15 cellular contexts compared by ENCODE assay signal in genomic region chr12:16012086-16012485, GRCh38.
DNase-seq lines count a peak whose midpoint lies in the region; ATAC-seq and TF ChIP-seq lines count a peak whose summit lies in the region.
"Had no signal": no experiment of that assay in that cellular context is flagged by ENCODE, and none has a peak within 500 bp of the region (broad histone marks: within the 10 kb centered on the region; RNA-seq: fewer than 3 reads in every experiment).

No MANE protein-coding gene starts in this region.

- no peak for TF ChIP-seq CTCF in body of pancreas (IDR thresholded peaks at IDR 0.05)
- TF ChIP-seq CTCF in right atrium auricular region (IDR thresholded peaks at IDR 0.05), result no peak
- TF ChIP-seq CTCF in sigmoid colon (IDR thresholded peaks at IDR 0.05), result no peak

- H3K27me3 ChIP-seq in body of pancreas (no peaks in the 10 kb centered on the region), right atrium auricular region (no peaks in the 10 kb centered on the region), sigmoid colon (no peaks in the 10 kb centered on the region)

- H3K4me1 Mint-ChIP-seq in activated T-helper 2 cell treated with anti-CD3 and anti-CD28 coated beads, Interferon-gamma antibody, Interleukin-2, Interleukin-4, amounts not matched to agents 10 μg/mL and 5 μg/mL and 100 μg/mL, durations not matched to agents 14 hours and 24 hours and 36 hours (ENCODE audit: low read depth), result no peaks in the 10 kb centered on the region
- H3K4me1 Mint-ChIP-seq: CD8-positive, alpha-beta memory T cell had no signal

- H3K27ac Mint-ChIP-seq in activated T-helper 2 cell treated with anti-CD3 and anti-CD28 coated beads, Interferon-gamma antibody, Interleukin-2, Interleukin-4, amounts not matched to agents 10 μg/mL and 5 μg/mL and 100 μg/mL, durations not matched to agents 14 hours and 24 hours and 36 hours, result no peak overlapping the region
- H3K27ac Mint-ChIP-seq: activated CD8-positive, alpha-beta memory T cell treated with anti-CD3 and anti-CD28 coated beads, Interleukin-2, amount 10 ng/mL, durations not matched to agents 7 days and 5 days; CD8-positive, alpha-beta memory T cell; T-helper 2 cell treated with Interferon-gamma antibody and Interleukin-4, amounts not matched to agents 5 μg/mL and 100 μg/mL, for 36 hours had no signal

- ATAC-seq in body of pancreas (peak; percentile 89), HG03432 (IDR thresholded peaks at IDR 0.05; ENCODE audit: unreplicated experiment) (no peak)
- ATAC-seq: activated CD8-positive, alpha-beta memory T cell treated with anti-CD3 and anti-CD28 coated beads, Interleukin-2, amount 10 ng/mL, durations not matched to agents 7 days and 5 days had no signal

- H3K9me3 Mint-ChIP-seq in activated T-helper 2 cell treated with anti-CD3 and anti-CD28 coated beads, Interferon-gamma antibody, Interleukin-2, Interleukin-4, amounts not matched to agents 10 μg/mL and 5 μg/mL and 100 μg/mL, durations not matched to agents 14 hours and 24 hours and 36 hours, result peaks cover 38% of the 10 kb centered on the region

- no peak overlapping the region for H3K4me3 ChIP-seq in body of pancreas
- H3K4me3 ChIP-seq in right atrium auricular region, result no peak overlapping the region
- H3K4me3 ChIP-seq in sigmoid colon, result no peak overlapping the region
- H3K4me3 ChIP-seq: PC-9 had no signal

- TF ChIP-seq POLR2A in body of pancreas (IDR thresholded peaks at IDR 0.05) (no peak), sigmoid colon (IDR thresholded peaks at IDR 0.05) (no peak)

- H3K36me3 Mint-ChIP-seq in activated T-helper 2 cell treated with anti-CD3 and anti-CD28 coated beads, Interferon-gamma antibody, Interleukin-2, Interleukin-4, amounts not matched to agents 10 μg/mL and 5 μg/mL and 100 μg/mL, durations not matched to agents 14 hours and 24 hours and 36 hours (ENCODE audit: low read depth), result peaks cover 19% of the 10 kb centered on the region

- intact Hi-C loops in body of pancreas (cut with DNase I) (no loop called here), sigmoid colon (cut with DNase I) (no loop called here)
- intact Hi-C loops in activated T-helper 2 cell treated with anti-CD3 and anti-CD28 coated beads, Interferon-gamma antibody, Interleukin-2, Interleukin-4, amounts not matched to agents 10 μg/mL and 5 μg/mL and 100 μg/mL, durations not matched to agents 14 hours and 24 hours and 36 hours (cut with micrococcal nuclease), result no loop called here

- H3K4me3 Mint-ChIP-seq in activated T-helper 2 cell treated with anti-CD3 and anti-CD28 coated beads, Interferon-gamma antibody, Interleukin-2, Interleukin-4, amounts not matched to agents 10 μg/mL and 5 μg/mL and 100 μg/mL, durations not matched to agents 14 hours and 24 hours and 36 hours (ENCODE audit: low read depth), result no peak overlapping the region
- H3K4me3 Mint-ChIP-seq: activated CD8-positive, alpha-beta memory T cell treated with anti-CD3 and anti-CD28 coated beads, Interleukin-2, amount 10 ng/mL, durations not matched to agents 7 days and 5 days; CD8-positive, alpha-beta memory T cell; T-helper 2 cell treated with Interferon-gamma antibody and Interleukin-4, amounts not matched to agents 5 μg/mL and 100 μg/mL, for 36 hours had no signal

- TF ChIP-seq EP300 in sigmoid colon (IDR thresholded peaks at IDR 0.05), result no peak

- H3K36me3 ChIP-seq in body of pancreas (replicated peaks in 1 of 2; ENCODE audit: insufficient read depth in 1 of 2, low read depth in 2 of 2) (no peaks in the 10 kb centered on the region), right atrium auricular region (no peaks in the 10 kb centered on the region), sigmoid colon (peaks cover 0 to 4% (median 0%) of the 10 kb centered on the region in 4 donors)

- DNase-seq in HCEC 1CT (peak; percentile 9), body of pancreas (peak; percentile 72 to 91 (median 76)), right atrium auricular region (ENCODE audit: low spot score) (peak; percentile 67), sigmoid colon (peak; percentile 74), GOT3 (lab: John Stamatoyannopoulos, UW) (no peak), COLO668 (lab: John Stamatoyannopoulos, UW; ENCODE audit: unreplicated experiment) (no peak)
- no peak for DNase-seq in activated T-helper 2 cell treated with anti-CD3 and anti-CD28 coated beads, Interferon-gamma antibody, Interleukin-2, Interleukin-4, amounts not matched to agents 10 μg/mL and 5 μg/mL and 100 μg/mL, durations not matched to agents 14 hours and 24 hours and 36 hours (ENCODE audit: low spot score)
- DNase-seq: activated CD8-positive, alpha-beta memory T cell treated with anti-CD3 and anti-CD28 coated beads, Interleukin-2, amount 10 ng/mL, durations not matched to agents 7 days and 5 days; CD8-positive, alpha-beta memory T cell; foreskin fibroblast; NCI-H1436; PC-9; stimulated activated naive CD4-positive, alpha-beta T cell had no signal

- H3K27ac ChIP-seq in body of pancreas, result peak overlapping the region; percentile 28 to 70 (median 56)
- H3K27ac ChIP-seq in right atrium auricular region, result no peak overlapping the region
- H3K27ac ChIP-seq in sigmoid colon, result peak overlapping the region; percentile 20 to 48 (median 40)
- H3K27ac ChIP-seq: PC-9 had no signal

- no peaks in the 10 kb centered on the region for H3K27me3 Mint-ChIP-seq in activated T-helper 2 cell treated with anti-CD3 and anti-CD28 coated beads, Interferon-gamma antibody, Interleukin-2, Interleukin-4, amounts not matched to agents 10 μg/mL and 5 μg/mL and 100 μg/mL, durations not matched to agents 14 hours and 24 hours and 36 hours (ENCODE audit: low read depth)
- H3K27me3 Mint-ChIP-seq: activated CD8-positive, alpha-beta memory T cell treated with anti-CD3 and anti-CD28 coated beads, Interleukin-2, amount 10 ng/mL, durations not matched to agents 7 days and 5 days; CD8-positive, alpha-beta memory T cell had no signal

- peaks cover 0 to 10% (median 0%) of the 10 kb centered on the region in 3 donors for H3K9me3 ChIP-seq in body of pancreas
- no peaks in the 10 kb centered on the region for H3K9me3 ChIP-seq in right atrium auricular region
- H3K9me3 ChIP-seq in sigmoid colon, result peaks cover 0 to 10% (median 0%) of the 10 kb centered on the region in 4 donors

- peaks cover 32% of the 10 kb centered on the region for H3K4me1 ChIP-seq in body of pancreas
- H3K4me1 ChIP-seq in right atrium auricular region, result peaks cover 0 to 13% of the 10 kb centered on the region in 2 donors
- peaks cover 0 to 14% (median 12%) of the 10 kb centered on the region in 4 donors for H3K4me1 ChIP-seq in sigmoid colon

Comparison
In these comparisons a context has a peak if more than half of its experiments do, and no peak if none do; other contexts are left out.
1. DNase-seq: peak in HCEC 1CT (single experiment), body of pancreas (4 of 4), right atrium auricular region (single experiment) and sigmoid colon (single experiment); none in GOT3 (single experiment), COLO668 (single experiment) and activated T-helper 2 cell treated with anti-CD3 and anti-CD28 coated beads, Interferon-gamma antibody, Interleukin-2, Interleukin-4, amounts not matched to agents 10 μg/mL and 5 μg/mL and 100 μg/mL, durations not matched to agents 14 hours and 24 hours and 36 hours (single experiment).
2. H3K27ac ChIP-seq: peak in body of pancreas (4 of 4) and sigmoid colon (4 of 4); none in right atrium auricular region (0 of 2).